ENCODE assay signal across 1 cellular context in the genomic region with DNA sequence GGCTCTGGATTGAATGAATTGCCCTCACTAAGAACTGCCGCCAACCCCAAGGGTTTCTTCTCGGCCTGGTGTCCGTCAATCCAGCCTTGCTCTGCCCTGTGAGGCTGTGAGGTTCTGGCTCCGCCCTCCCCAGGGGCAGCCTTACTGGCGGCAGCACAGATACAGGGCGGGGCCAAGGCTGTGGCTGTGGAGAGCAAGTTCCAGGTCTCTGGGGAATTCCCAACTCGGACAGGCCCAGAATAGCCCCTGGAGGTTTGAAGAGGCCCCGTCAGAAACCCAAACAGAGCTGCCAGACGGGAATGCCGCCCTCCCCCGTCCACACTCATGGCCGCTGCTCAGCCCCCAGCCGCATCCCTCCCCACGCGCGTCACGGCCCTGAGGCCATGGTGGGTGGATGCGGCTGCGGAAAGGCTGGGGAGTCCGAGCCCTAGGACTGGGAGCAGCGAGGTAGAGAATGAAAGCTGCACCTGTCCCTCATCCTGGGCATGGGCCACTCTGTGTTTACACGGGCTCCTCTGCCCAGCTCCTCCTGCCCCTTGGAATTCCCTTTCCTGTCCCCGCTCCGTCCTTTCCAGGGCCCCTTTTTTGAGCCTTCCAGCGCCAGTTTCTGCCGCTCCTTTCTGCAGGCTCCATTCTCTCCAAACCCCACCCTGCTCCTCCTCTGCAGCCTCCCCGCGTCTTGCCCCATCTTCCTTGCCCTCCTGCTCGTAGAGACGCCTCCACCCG.
TF ChIP-seq lines count a peak whose summit lies in the region.

No MANE protein-coding gene starts in this region.

TF ChIP-seq in K562, 482 proteins besides CTCF, POLR2A, EP300 and RAD21 (continued from another document):
- TF ChIP-seq, protein P1, sequence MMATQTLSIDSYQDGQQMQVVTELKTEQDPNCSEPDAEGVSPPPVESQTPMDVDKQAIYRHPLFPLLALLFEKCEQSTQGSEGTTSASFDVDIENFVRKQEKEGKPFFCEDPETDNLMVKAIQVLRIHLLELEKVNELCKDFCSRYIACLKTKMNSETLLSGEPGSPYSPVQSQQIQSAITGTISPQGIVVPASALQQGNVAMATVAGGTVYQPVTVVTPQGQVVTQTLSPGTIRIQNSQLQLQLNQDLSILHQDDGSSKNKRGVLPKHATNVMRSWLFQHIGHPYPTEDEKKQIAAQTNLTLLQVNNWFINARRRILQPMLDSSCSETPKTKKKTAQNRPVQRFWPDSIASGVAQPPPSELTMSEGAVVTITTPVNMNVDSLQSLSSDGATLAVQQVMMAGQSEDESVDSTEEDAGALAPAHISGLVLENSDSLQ (IDR thresholded peaks at IDR 0.05), result peak; percentile 96
- TF ChIP-seq SMC3 (conservative IDR thresholded peaks at IDR 0.05; ENCODE audit: insufficient read depth, low read depth, low read length) (0 out of 2 replicates have a peak, but pooled peaks have one; percentile 4), RBFOX2 (IDR thresholded peaks at IDR 0.05; ENCODE audit: low read depth, low read length) (peak; percentile 54), HDAC1 (IDR thresholded peaks at IDR 0.05) (peak in 1 of 2 experiments; percentile 34; a peak in 1 of 4 replicates), ZNF282 (CRISPR knock-in tag; IDR thresholded peaks at IDR 0.05) (no peak)
- TF ChIP-seq, protein P2, sequence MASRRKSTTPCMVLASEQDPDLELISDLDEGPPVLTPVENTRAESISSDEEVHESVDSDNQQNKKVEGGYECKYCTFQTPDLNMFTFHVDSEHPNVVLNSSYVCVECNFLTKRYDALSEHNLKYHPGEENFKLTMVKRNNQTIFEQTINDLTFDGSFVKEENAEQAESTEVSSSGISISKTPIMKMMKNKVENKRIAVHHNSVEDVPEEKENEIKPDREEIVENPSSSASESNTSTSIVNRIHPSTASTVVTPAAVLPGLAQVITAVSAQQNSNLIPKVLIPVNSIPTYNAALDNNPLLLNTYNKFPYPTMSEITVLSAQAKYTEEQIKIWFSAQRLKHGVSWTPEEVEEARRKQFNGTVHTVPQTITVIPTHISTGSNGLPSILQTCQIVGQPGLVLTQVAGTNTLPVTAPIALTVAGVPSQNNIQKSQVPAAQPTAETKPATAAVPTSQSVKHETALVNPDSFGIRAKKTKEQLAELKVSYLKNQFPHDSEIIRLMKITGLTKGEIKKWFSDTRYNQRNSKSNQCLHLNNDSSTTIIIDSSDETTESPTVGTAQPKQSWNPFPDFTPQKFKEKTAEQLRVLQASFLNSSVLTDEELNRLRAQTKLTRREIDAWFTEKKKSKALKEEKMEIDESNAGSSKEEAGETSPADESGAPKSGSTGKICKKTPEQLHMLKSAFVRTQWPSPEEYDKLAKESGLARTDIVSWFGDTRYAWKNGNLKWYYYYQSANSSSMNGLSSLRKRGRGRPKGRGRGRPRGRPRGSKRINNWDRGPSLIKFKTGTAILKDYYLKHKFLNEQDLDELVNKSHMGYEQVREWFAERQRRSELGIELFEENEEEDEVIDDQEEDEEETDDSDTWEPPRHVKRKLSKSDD (conservative IDR thresholded peaks at IDR 0.05; ENCODE audit: low read length), result no peak
- TF ChIP-seq, protein P3, sequence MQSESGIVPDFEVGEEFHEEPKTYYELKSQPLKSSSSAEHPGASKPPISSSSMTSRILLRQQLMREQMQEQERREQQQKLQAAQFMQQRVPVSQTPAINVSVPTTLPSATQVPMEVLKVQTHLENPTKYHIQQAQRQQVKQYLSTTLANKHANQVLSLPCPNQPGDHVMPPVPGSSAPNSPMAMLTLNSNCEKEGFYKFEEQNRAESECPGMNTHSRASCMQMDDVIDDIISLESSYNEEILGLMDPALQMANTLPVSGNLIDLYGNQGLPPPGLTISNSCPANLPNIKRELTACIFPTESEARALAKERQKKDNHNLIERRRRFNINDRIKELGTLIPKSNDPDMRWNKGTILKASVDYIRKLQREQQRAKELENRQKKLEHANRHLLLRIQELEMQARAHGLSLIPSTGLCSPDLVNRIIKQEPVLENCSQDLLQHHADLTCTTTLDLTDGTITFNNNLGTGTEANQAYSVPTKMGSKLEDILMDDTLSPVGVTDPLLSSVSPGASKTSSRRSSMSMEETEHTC (IDR thresholded peaks at IDR 0.05), result peak; percentile 41; the same call in 1 of the 2 replicates
